21 cellular contexts compared by ENCODE assay signal in genomic region chr15:52415628-52416027, GRCh38.
A peak's percentile ranks its signal among the peaks of the same experiment; 100 is the strongest.
DNase-seq lines count a peak whose midpoint lies in the region; ATAC-seq and TF ChIP-seq lines count a peak whose summit lies in the region.
"Had no signal": no experiment of that assay in that cellular context is flagged by ENCODE, and none has a peak within 500 bp of the region (broad histone marks: within the 10 kb centered on the region; RNA-seq: fewer than 3 reads in every experiment).

No MANE protein-coding gene starts in this region.

- peaks cover 11% of the 10 kb centered on the region for H3K36me3 Mint-ChIP-seq in central memory CD8-positive, alpha-beta T cell (ENCODE audit: insufficient read depth)

- no peaks in the 10 kb centered on the region for H3K27me3 Mint-ChIP-seq in central memory CD8-positive, alpha-beta T cell
- H3K27me3 Mint-ChIP-seq: CD4-positive, CD25-positive, alpha-beta regulatory T cell had no signal

- H3K27ac ChIP-seq in RWPE2 (ENCODE audit: poor library complexity, severe bottlenecking) (peak overlapping the region; percentile 29), foreskin keratinocyte (peak overlapping the region; percentile 50), dorsolateral prefrontal cortex (peak overlapping the region in 1 of 59 donors; percentile 1)
- H3K27ac ChIP-seq: BLaER1, GM23248 had no signal

- H3K27me3 ChIP-seq in RWPE2 (ENCODE audit: insufficient read depth, poor library complexity, severe bottlenecking) (no peaks in the 10 kb centered on the region), foreskin keratinocyte (no peaks in the 10 kb centered on the region), dorsolateral prefrontal cortex (no peaks in the 10 kb centered on the region)
- H3K27me3 ChIP-seq: BLaER1 had no signal

- H3K4me1 ChIP-seq in RWPE2 (ENCODE audit: insufficient read depth, poor library complexity, severe bottlenecking): peaks cover 5% of the 10 kb centered on the region
- peaks cover 33% of the 10 kb centered on the region for H3K4me1 ChIP-seq in foreskin keratinocyte
- H3K4me1 ChIP-seq: BLaER1 had no signal

- no peak for TF ChIP-seq CTCF in RWPE2 (IDR thresholded peaks at IDR 0.05; ENCODE audit: poor library complexity, severe bottlenecking)
- TF ChIP-seq CTCF in foreskin keratinocyte (conservative IDR thresholded peaks at IDR 0.05): no peak
- no peak for TF ChIP-seq CTCF in dorsolateral prefrontal cortex (IDR thresholded peaks at IDR 0.05 in 54 of 56, conservative IDR thresholded peaks at IDR 0.05 in 2 of 56; ENCODE audit: low read depth in 1 of 56, partially characterized antibody in 56 of 56)

- intact Hi-C loops in dorsolateral prefrontal cortex (cut with DNase I): no loop called here

- peak overlapping the region; percentile 5 for H3K27ac Mint-ChIP-seq in central memory CD8-positive, alpha-beta T cell (ENCODE audit: low read depth)

- H3K4me3 ChIP-seq in RWPE2 (ENCODE audit: severe bottlenecking): no peak overlapping the region
- H3K4me3 ChIP-seq in dorsolateral prefrontal cortex: no peak overlapping the region
- H3K4me3 ChIP-seq: BLaER1, GM23248 had no signal

- ATAC-seq in RWPE2 (ENCODE audit: low read depth) (peak; percentile 51; the same call in 1 of the 3 replicates), foreskin keratinocyte (no peak), HG02885 (IDR thresholded peaks at IDR 0.05; ENCODE audit: poor library complexity, unreplicated experiment) (no peak), esophagus mucosa (no peak)
- no peak for ATAC-seq in central memory CD8-positive, alpha-beta T cell (replicated peaks; ENCODE audit: extremely low read depth, poor library complexity, severe bottlenecking)
- ATAC-seq: Panc1 had no signal

- DNase-seq in RWPE2 (ENCODE audit: low spot score) (no peak), foreskin keratinocyte (no peak), pulmonary artery endothelial cell (ENCODE audit: low read depth, low spot score) (peak; percentile 82), dorsolateral prefrontal cortex (no peak)
- DNase-seq in central memory CD8-positive, alpha-beta T cell (ENCODE audit: low spot score in 2 of 2): no peak
- no peak for DNase-seq in activated CD4-positive, alpha-beta T cell treated with anti-CD3 and anti-CD28 coated beads for 1 hour
- DNase-seq: CD4-positive, CD25-positive, alpha-beta regulatory T cell; GM23248; H7; NCI-H1092; NCI-H1417 treated with DMSO at 0.1 percent for 48 hours; NCI-H1694 treated with DMSO at 0.1 percent for 48 hours; NCI-H2081 treated with DMSO at 0.1 percent for 48 hours; NCI-H2171; NCI-H226; NCI-H510A; NCI-H69 had no signal

- peaks cover 16% of the 10 kb centered on the region for H3K4me1 Mint-ChIP-seq in central memory CD8-positive, alpha-beta T cell

- H3K9me3 ChIP-seq in RWPE2 (ENCODE audit: severe bottlenecking): no peaks in the 10 kb centered on the region
- H3K9me3 ChIP-seq: BLaER1 had no signal

- H3K4me3 Mint-ChIP-seq in central memory CD8-positive, alpha-beta T cell: no peak overlapping the region
- H3K4me3 Mint-ChIP-seq: CD4-positive, CD25-positive, alpha-beta regulatory T cell had no signal

- H3K9me3 Mint-ChIP-seq in central memory CD8-positive, alpha-beta T cell: no peaks in the 10 kb centered on the region
- H3K9me3 Mint-ChIP-seq: CD4-positive, CD25-positive, alpha-beta regulatory T cell had no signal

- H3K36me3 ChIP-seq in RWPE2 (ENCODE audit: low read depth): peaks cover 8% of the 10 kb centered on the region
